In genomic region chr2:218806346-218806978, GRCh38 we compare ENCODE assay signal across 8 cellular contexts. TPM values are rescaled to one million over a fixed set of nuclear protein-coding genes. Genes with fewer than 3 reads are reported as not detected.
A peak's percentile ranks its signal among the peaks of the same experiment; 100 is the strongest.
DNase-seq lines count a peak whose midpoint lies in the region; ATAC-seq, FAIRE-seq and TF ChIP-seq lines count a peak whose summit lies in the region.

No MANE protein-coding gene starts in this region.

- peaks cover 52% of the 10 kb centered on the region for H3K79me2 ChIP-seq in HepG2 (ENCODE audit: insufficient read depth, low read length)

- H3K4me3 ChIP-seq in HepG2 (replicated peaks in 1 of 3; ENCODE audit: insufficient read depth in 1 of 3, low read depth in 2 of 3, low read length in 3 of 3) (peak overlapping the region in 2 of 3 experiments; percentile 38 to 40; a peak in 4 of 6 replicates), uterus (no peak overlapping the region)

- H3K9ac ChIP-seq in HepG2 (ENCODE audit: insufficient read depth, low read depth, low read length): peak overlapping the region; percentile 54

- peaks cover 8 to 20% of the 10 kb centered on the region in 2 experiments; a peak in 4 of 5 replicates for H3K36me3 ChIP-seq in HepG2 (replicated peaks in 1 of 2; ENCODE audit: control insufficient read depth in 1 of 2, insufficient read depth in 2 of 2, low read length in 2 of 2)
- no peaks in the 10 kb centered on the region for H3K36me3 ChIP-seq in uterus

- CTCF ChIA-PET in HepG2 (lab: Yijun Ruan, JAX; ENCODE audit: low intra/inter-chr PET ratio, low total read pairs): interaction anchor here (1.0 to 2.5 kb wide), 2 partner anchors 41 to 79 kb away, joined by 4 to 9 read pairs; no protein-coding TSS in a partner anchor

- H4K20me1 ChIP-seq in HepG2 (ENCODE audit: insufficient read depth, low read length): peaks cover 3% of the 10 kb centered on the region; the same call in 1 of the 2 replicates

- peak; percentile 86 for DNase-seq in ELR (ENCODE audit: low read depth)
- DNase-seq in LoVo (ENCODE audit: low spot score): peak; percentile 75
- DNase-seq in astrocyte of the hippocampus (ENCODE audit: low read depth, low spot score): peak; percentile 96
- DNase-seq in HepG2 (ENCODE audit: low spot score): peak; percentile 91
- peak; percentile 77 to 85 for DNase-seq in uterus
- DNase-seq in NCI-H82 (lab: John Stamatoyannopoulos, UW): no peak
- DNase-seq in iPS-NIHi7 (ENCODE audit: extremely low spot score): no peak

- H3K4me2 ChIP-seq in HepG2 (ENCODE audit: low read depth, low read length): peak overlapping the region; percentile 80

- TF ChIP-seq EP300 in HepG2 (IDR thresholded peaks at IDR 0.05; ENCODE audit: low read depth in 2 of 2, low read length in 2 of 2) (peak; percentile 86 to 98), HepG2 (CRISPR knock-in tag; IDR thresholded peaks at IDR 0.05; ENCODE audit: borderline replicate concordance) (peak; percentile 76; the same call in 1 of the 2 replicates)

- FAIRE-seq in HepG2 (lab: Jason Lieb, UNC): peak; percentile 81

- intact Hi-C loops in HepG2 (cut with micrococcal nuclease; ENCODE audit: unreplicated experiment): loop anchor here (1.0 to 5.0 kb wide), 4 partner anchors 24 to 147 kb away; partner anchors contain the start of genes BCS1L, CYP27A1 and ZNF142
- intact Hi-C loops in uterus (cut with DNase I; ENCODE audit: low total_unique reads): no loop called here

- TF ChIP-seq CTCF in HepG2 (CRISPR knock-in tag; IDR thresholded peaks at IDR 0.05): no peak
- no peak for TF ChIP-seq CTCF in uterus (IDR thresholded peaks at IDR 0.05)

- H3K27me3 ChIP-seq in HepG2 (ENCODE audit: control insufficient read depth in 1 of 2, insufficient read depth in 2 of 2, low read length in 2 of 2): no peaks in the 10 kb centered on the region
- no peaks in the 10 kb centered on the region for H3K27me3 ChIP-seq in uterus

- in situ Hi-C loops in HepG2 (cut with HindIII; ENCODE audit: extremely low pct_ligation_motif_present, low pct_unique_long_range_greater_than_20kb): no loop called here

- no peak overlapping the region for H2AFZ ChIP-seq in HepG2 (ENCODE audit: low read length)

- no TSS peak for BruUV-seq in HepG2 (replicated peaks; lab: Mats Ljungman, UMichigan)

- H3K27ac ChIP-seq in HepG2 (ENCODE audit: extremely low read length, insufficient read depth, low read length) (peak overlapping the region; percentile 54), uterus (peak overlapping the region; percentile 73 to 80)

- H3K9me3 ChIP-seq in HepG2 (ENCODE audit: low read length) (peaks cover 9% of the 10 kb centered on the region), uterus (no peaks in the 10 kb centered on the region)

- H3K4me1 ChIP-seq in HepG2 (ENCODE audit: insufficient read depth, low read length) (peaks cover 32% of the 10 kb centered on the region), uterus (peaks cover 0 to 7% of the 10 kb centered on the region in 2 donors)

- 9% methylated on average over 10 of the region's 10 CpGs for WGBS in HepG2 (ENCODE audit: low lambda C conversion rate)

- TF ChIP-seq RAD21 in HepG2 (CRISPR knock-in tag; IDR thresholded peaks at IDR 0.05): no peak

- ATAC-seq in HepG2: peak; percentile 81
- ATAC-seq in HG03280 (IDR thresholded peaks at IDR 0.05; ENCODE audit: unreplicated experiment): no peak

- TF ChIP-seq POLR2A in HepG2 (IDR thresholded peaks at IDR 0.05; ENCODE audit: insufficient read depth in 1 of 2, low read depth in 2 of 2, low read length in 2 of 2): no peak
- no peak for TF ChIP-seq POLR2A in uterus (IDR thresholded peaks at IDR 0.05)

- POLR2A ChIA-PET in HepG2 (lab: Yijun Ruan, JAX): interaction anchor here (0.6 to 1.8 kb wide), 3 partner anchors 24 to 443 kb away, joined by 3 to 13 read pairs (median 4); partner anchors contain the start of genes BCS1L, CYP27A1 and ZNF142

RNA-seq across cellular contexts. Expression of gene CYP27A1, which starts 24.5 kb away (rescaled TPM):
- total RNA-seq in HepG2 (2016; rRNA removed; fragmentation: Illumina TruSeq; extraction: Trizol) (106 and 157 TPM in 2 replicates), uterus (10 to 100 TPM in 2 of 4 donors, 1 to 10 TPM in 2; 4.1 to 15.7 (median 8.7) TPM)
- 29.2 and 32.0 TPM in 2 replicates for total RNA-seq in HepG2 (2016; cell fraction: cytosol; rRNA removed; fragmentation: Illumina TruSeq; extraction: Trizol; ENCODE audit: low read depth)
- total RNA-seq in HepG2 (2016; cell fraction: insoluble cytoplasmic fraction; rRNA removed; fragmentation: Illumina TruSeq; extraction: Trizol): 92.9 and 157 TPM in 2 replicates
- total RNA-seq in HepG2 (2016; cell fraction: membrane; rRNA removed; fragmentation: Illumina TruSeq; extraction: Trizol): 59.2 and 68.0 TPM in 2 replicates
- total RNA-seq in HepG2 (2016; cell fraction: nucleus; rRNA removed; fragmentation: Illumina TruSeq; extraction: Trizol): 124 and 147 TPM in 2 replicates
- 266 and 314 TPM in 2 replicates for polyA plus RNA-seq in HepG2 (2011; rRNA removed)
- 327 and 396 TPM in 2 replicates for polyA plus RNA-seq in HepG2 (2011; cell fraction: cytosol; rRNA removed)
- polyA plus RNA-seq in HepG2 (2011; cell fraction: nucleus; rRNA removed): 158 and 203 TPM in 2 replicates
- polyA plus RNA-seq in HepG2 (2012): 154 and 189 TPM in 2 replicates
- polyA plus RNA-seq in HepG2 (2016; cell fraction: cytosol; fragmentation: Illumina TruSeq; extraction: Trizol; ENCODE audit: low read depth): 34.9 and 39.0 TPM in 2 replicates
- polyA plus RNA-seq in HepG2 (2016; cell fraction: insoluble cytoplasmic fraction; fragmentation: Illumina TruSeq; extraction: Trizol; ENCODE audit: low read depth): 90.8 and 107 TPM in 2 replicates
- polyA plus RNA-seq in HepG2 (2016; cell fraction: membrane; fragmentation: Illumina TruSeq; extraction: Trizol; ENCODE audit: low read depth): 49.2 and 51.3 TPM in 2 replicates
- 203 and 207 TPM in 2 replicates for polyA plus RNA-seq in HepG2 (2016; cell fraction: nucleus; fragmentation: Illumina TruSeq; extraction: Trizol; ENCODE audit: insufficient read depth, low read depth)
- 399 TPM in 1 of 2 replicates, not detected in the other for polyA minus RNA-seq in HepG2 (2011; rRNA and poly(A)+ RNA removed; ENCODE audit: low replicate concordance)
- 113 and 138 TPM in 2 replicates for polyA minus RNA-seq in HepG2 (2011; cell fraction: cytosol; rRNA and poly(A)+ RNA removed)
- 86.3 and 96.4 TPM in 2 replicates for polyA minus RNA-seq in HepG2 (2011; cell fraction: nucleus; rRNA and poly(A)+ RNA removed)

RNA-seq across cellular contexts. Expression of gene PRKAG3, which starts 25.1 kb away (rescaled TPM):
- total RNA-seq in HepG2 (2016; rRNA removed; fragmentation: Illumina TruSeq; extraction: Trizol) (not detected in 2 replicates), uterus (not detected)
- not detected in 2 replicates for total RNA-seq in HepG2 (2016; cell fraction: cytosol; rRNA removed; fragmentation: Illumina TruSeq; extraction: Trizol; ENCODE audit: low read depth)
- not detected in 2 replicates for total RNA-seq in HepG2 (2016; cell fraction: insoluble cytoplasmic fraction; rRNA removed; fragmentation: Illumina TruSeq; extraction: Trizol)
- total RNA-seq in HepG2 (2016; cell fraction: membrane; rRNA removed; fragmentation: Illumina TruSeq; extraction: Trizol): not detected in 2 replicates
- not detected in 2 replicates for total RNA-seq in HepG2 (2016; cell fraction: nucleus; rRNA removed; fragmentation: Illumina TruSeq; extraction: Trizol)
- polyA plus RNA-seq in HepG2 (2011; rRNA removed): not detected in 2 replicates
- polyA plus RNA-seq in HepG2 (2011; cell fraction: cytosol; rRNA removed): not detected in 2 replicates
- polyA plus RNA-seq in HepG2 (2011; cell fraction: nucleus; rRNA removed): not detected in 2 replicates
- not detected in 2 replicates for polyA plus RNA-seq in HepG2 (2012)
- polyA plus RNA-seq in HepG2 (2016; cell fraction: cytosol; fragmentation: Illumina TruSeq; extraction: Trizol; ENCODE audit: low read depth): not detected in 2 replicates
- polyA plus RNA-seq in HepG2 (2016; cell fraction: insoluble cytoplasmic fraction; fragmentation: Illumina TruSeq; extraction: Trizol; ENCODE audit: low read depth): not detected in 2 replicates
- not detected in 2 replicates for polyA plus RNA-seq in HepG2 (2016; cell fraction: membrane; fragmentation: Illumina TruSeq; extraction: Trizol; ENCODE audit: low read depth)
- polyA plus RNA-seq in HepG2 (2016; cell fraction: nucleus; fragmentation: Illumina TruSeq; extraction: Trizol; ENCODE audit: insufficient read depth, low read depth): not detected in 2 replicates
- 0.32 TPM in 1 of 2 replicates, not detected in the other for polyA minus RNA-seq in HepG2 (2011; rRNA and poly(A)+ RNA removed; ENCODE audit: low replicate concordance)
- polyA minus RNA-seq in HepG2 (2011; cell fraction: cytosol; rRNA and poly(A)+ RNA removed): not detected in 2 replicates
- not detected in 2 replicates for polyA minus RNA-seq in HepG2 (2011; cell fraction: nucleus; rRNA and poly(A)+ RNA removed)

RNA-seq across cellular contexts. Expression of gene WNT6, which starts 53.1 kb away (rescaled TPM):
- total RNA-seq in HepG2 (2016; rRNA removed; fragmentation: Illumina TruSeq; extraction: Trizol) (0.20 TPM in 1 of 2 replicates, not detected in the other), uterus (1 to 10 TPM in 3 of 4 donors, not detected in 1; 1.0 to 2.1 (median 1.9) TPM)
- not detected in 2 replicates for total RNA-seq in HepG2 (2016; cell fraction: cytosol; rRNA removed; fragmentation: Illumina TruSeq; extraction: Trizol; ENCODE audit: low read depth)
- 0.13 TPM in 1 of 2 replicates, not detected in the other for total RNA-seq in HepG2 (2016; cell fraction: insoluble cytoplasmic fraction; rRNA removed; fragmentation: Illumina TruSeq; extraction: Trizol)
- 0.12 TPM in 1 of 2 replicates, not detected in the other for total RNA-seq in HepG2 (2016; cell fraction: membrane; rRNA removed; fragmentation: Illumina TruSeq; extraction: Trizol)
- total RNA-seq in HepG2 (2016; cell fraction: nucleus; rRNA removed; fragmentation: Illumina TruSeq; extraction: Trizol): not detected in 2 replicates
- 0.09 TPM in 1 of 2 replicates, not detected in the other for polyA plus RNA-seq in HepG2 (2011; rRNA removed)
- 0.04 and 0.05 TPM in 2 replicates for polyA plus RNA-seq in HepG2 (2011; cell fraction: cytosol; rRNA removed)
- polyA plus RNA-seq in HepG2 (2011; cell fraction: nucleus; rRNA removed): 0.28 and 0.42 TPM in 2 replicates
- polyA plus RNA-seq in HepG2 (2012): not detected in 2 replicates
- not detected in 2 replicates for polyA plus RNA-seq in HepG2 (2016; cell fraction: cytosol; fragmentation: Illumina TruSeq; extraction: Trizol; ENCODE audit: low read depth)
- not detected in 2 replicates for polyA plus RNA-seq in HepG2 (2016; cell fraction: insoluble cytoplasmic fraction; fragmentation: Illumina TruSeq; extraction: Trizol; ENCODE audit: low read depth)
- polyA plus RNA-seq in HepG2 (2016; cell fraction: membrane; fragmentation: Illumina TruSeq; extraction: Trizol; ENCODE audit: low read depth): 0.10 TPM in 1 of 2 replicates, not detected in the other
- polyA plus RNA-seq in HepG2 (2016; cell fraction: nucleus; fragmentation: Illumina TruSeq; extraction: Trizol; ENCODE audit: insufficient read depth, low read depth): 0.37 and 0.91 TPM in 2 replicates
- 0.09 and 0.14 TPM in 2 replicates for polyA minus RNA-seq in HepG2 (2011; rRNA and poly(A)+ RNA removed; ENCODE audit: low replicate concordance)
- not detected in 2 replicates for polyA minus RNA-seq in HepG2 (2011; cell fraction: cytosol; rRNA and poly(A)+ RNA removed)
- not detected in 2 replicates for polyA minus RNA-seq in HepG2 (2011; cell fraction: nucleus; rRNA and poly(A)+ RNA removed)

Comparison
In these comparisons a context has a peak if more than half of its experiments do, and no peak if none do; other contexts are left out.
1. DNase-seq: peak in ELR (single experiment), LoVo (single experiment), astrocyte of the hippocampus (single experiment), HepG2 (single experiment) and uterus (2 of 2); none in NCI-H82 (single experiment) and iPS-NIHi7 (single experiment).
2. H3K4me3 ChIP-seq: peak in HepG2 (2 of 3); none in uterus (0 of 2).